ENCODE assay signal across 20 cellular contexts in the genomic region with DNA sequence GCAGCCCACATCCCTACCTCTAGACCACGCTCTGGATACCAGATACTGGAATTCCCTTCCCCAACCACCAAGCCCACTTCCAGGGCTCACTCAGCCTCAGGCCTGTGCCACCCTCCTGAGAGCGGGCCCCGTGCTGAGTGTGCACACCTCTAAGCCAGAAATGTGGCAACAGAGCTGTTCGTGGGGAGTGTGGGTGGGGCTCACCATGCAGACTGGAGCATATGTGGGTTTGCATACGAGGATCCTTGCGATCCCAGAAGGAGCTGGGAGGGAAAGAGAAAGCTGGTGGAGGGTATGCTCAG. TPM values are rescaled to one million over a fixed set of nuclear protein-coding genes. Genes with fewer than 3 reads are reported as not detected.
"Had no signal": no experiment of that assay in that cellular context is flagged by ENCODE, and none has a peak within 500 bp of the region (broad histone marks: within the 10 kb centered on the region; RNA-seq: fewer than 3 reads in every experiment).

No MANE protein-coding gene starts in this region.

- H3K4me1 ChIP-seq: colonic mucosa, heart left ventricle, pancreas, sigmoid colon had no signal

- H3K27me3 ChIP-seq: colonic mucosa, heart left ventricle, pancreas, sigmoid colon had no signal

- ATAC-seq: natural killer cell; pancreas; stimulated activated naive B cell treated with anti-CD40 and anti-IgM and Interleukin-4, amounts not matched to agents 10 μg/mL and 1 μg/mL and 100 μg/mL, for 72 hours had no signal

- H3K27ac ChIP-seq: colonic mucosa, heart left ventricle, pancreas, WERI-Rb-1 had no signal

- H3K36me3 ChIP-seq: colonic mucosa, pancreas, WERI-Rb-1 had no signal

- DNase-seq: activated CD4-positive, alpha-beta T cell treated with anti-CD3 and anti-CD28 coated beads for 1 hour; activated CD4-positive, alpha-beta T cell treated with anti-CD3 and anti-CD28 coated beads, Interleukin-2, amount 50 U/mL, for 4 hours; activated naive CD4-positive, alpha-beta T cell; activated naive CD8-positive, alpha-beta T cell treated with anti-CD3 and anti-CD28 coated beads, Interleukin-2, amount 10 ng/mL, durations not matched to agents 7 days and 5 days; activated T-cell treated with anti-CD3 and anti-CD28 coated beads for 4 hours; amygdala; central memory CD4-positive, alpha-beta T cell; colonic mucosa; endodermal cell; kidney glomerular epithelial cell; mesendoderm; natural killer cell; sigmoid colon; stimulated activated CD4-positive, alpha-beta T cell treated with anti-CD3 and anti-CD28 coated beads, Interleukin-4, amount 100 ng/mL, for 4 hours; stimulated activated naive B cell treated with anti-CD40 and anti-IgM and Interleukin-4, amounts not matched to agents 10 μg/mL and 1 μg/mL and 100 μg/mL, for 72 hours; SW 1271; T-helper 2 cell; WERI-Rb-1 had no signal

- H3K9me3 ChIP-seq: colonic mucosa, heart left ventricle, pancreas, sigmoid colon had no signal

- H3K4me3 ChIP-seq: colonic mucosa, heart left ventricle, pancreas, sigmoid colon had no signal

RNA-seq across cellular contexts. Expression of a gene that starts 42.6 kb away (rescaled TPM):
- total RNA-seq: activated naive CD8-positive, alpha-beta T cell treated with anti-CD3 and anti-CD28 coated beads, Interleukin-2, amount 10 ng/mL, durations not matched to agents 7 days and 5 days had no signal
